ENCODE assay signal across 1 cellular context in genomic region chr22:48212727-48213126, GRCh38.
"Had no signal": no experiment of that assay in that cellular context is flagged by ENCODE, and none has a peak within 500 bp of the region (broad histone marks: within the 10 kb centered on the region; RNA-seq: fewer than 3 reads in every experiment).

No MANE protein-coding gene starts in this region.

- H3K4me3 ChIP-seq: GM12878 had no signal

- ATAC-seq: GM12878 had no signal
